ENCODE assay signal across 8 cellular contexts in genomic region chrX:318739-319578, GRCh38. TPM values are rescaled to one million over a fixed set of nuclear protein-coding genes. Genes with fewer than 3 reads are reported as not detected.
A peak's percentile ranks its signal among the peaks of the same experiment; 100 is the strongest.
DNase-seq lines count a peak whose midpoint lies in the region; ATAC-seq, FAIRE-seq and TF ChIP-seq lines count a peak whose summit lies in the region.

GTPBP6 (minus strand) TSS chrX:318796; CDS start chrX:318787, 9 bp downstream.

- peak within 1 kb of the TSS; percentile 90 for H3K27ac ChIP-seq in neuronal stem cell (replicated peaks; ENCODE audit: low read length)
- H3K27ac ChIP-seq in suprapubic skin = peak within 1 kb of the TSS; percentile 99

- DNase-seq in D721Med (ENCODE audit: insufficient read length, low spot score) = peak; percentile 28
- DNase-seq in LHCN-M2 (ENCODE audit: low read depth) = peak; percentile 100
- DNase-seq in activated T-cell treated with anti-CD3 and anti-CD28 coated beads, Interleukin-2, amount 50 U/mL, for 4 hours = peak; percentile 98
- DNase-seq in fibroblast of the conjunctiva (ENCODE audit: low read depth) = peak; percentile 100
- peak; percentile 99 for DNase-seq in neuronal stem cell (ENCODE audit: low spot score)
- DNase-seq in suprapubic skin (ENCODE audit: low spot score in 2 of 2) = peak; percentile 100
- no peak for DNase-seq in hippocampal formation (lab: John Stamatoyannopoulos, UW)

- H3K79me1 ChIP-seq in neuronal stem cell (ENCODE audit: low read depth, low read length) = peaks cover 24% of the 10 kb centered on the region

- H3K27me3 ChIP-seq in neuronal stem cell (ENCODE audit: control insufficient read depth in 3 of 3, insufficient read depth in 3 of 3, low read depth in 1 of 3, low read length in 3 of 3) (no peaks in the 10 kb centered on the region), suprapubic skin (peaks cover 1% of the 10 kb centered on the region)

- TF ChIP-seq EP300 in suprapubic skin (IDR thresholded peaks at IDR 0.05) = no peak

- H3K4me3 Mint-ChIP-seq in activated T-cell treated with anti-CD3 and anti-CD28 coated beads, Interleukin-2, amount 50 U/mL, for 4 hours = peak within 1 kb of the TSS; percentile 91

- peak within 1 kb of the TSS; percentile 66 for H3K4ac ChIP-seq in neuronal stem cell (ENCODE audit: low read length)

- no peaks in the 10 kb centered on the region for H3K27me3 Mint-ChIP-seq in activated T-cell treated with anti-CD3 and anti-CD28 coated beads, Interleukin-2, amount 50 U/mL, for 4 hours (ENCODE audit: low read depth)

- H2BK5ac ChIP-seq in neuronal stem cell (ENCODE audit: low read length) = peak within 1 kb of the TSS; percentile 96

- H3K4me3 ChIP-seq in neuronal stem cell (ENCODE audit: low read length in 2 of 2) (peak within 1 kb of the TSS; percentile 91 to 96), suprapubic skin (peak within 1 kb of the TSS; percentile 98)

- H2BK120ac ChIP-seq in neuronal stem cell (ENCODE audit: low read depth, low read length) = peak within 1 kb of the TSS; percentile 47

- H3K9me3 ChIP-seq in neuronal stem cell (replicated peaks in 1 of 2; ENCODE audit: control insufficient read depth in 2 of 2, insufficient read depth in 1 of 2, low read depth in 1 of 2, low read length in 2 of 2) (no peaks in the 10 kb centered on the region), suprapubic skin (no peaks in the 10 kb centered on the region)

- no CpG with 5 or more reads among the region's 97 CpGs for WGBS in neuronal stem cell (ENCODE audit: extremely low coverage in 2 of 2, insufficient read length in 2 of 2, insufficient replicate concordance in 1 of 2), 2 donors
- WGBS in suprapubic skin = 0% methylated on average over 6 of the region's 97 CpGs

- H3K14ac ChIP-seq in neuronal stem cell (ENCODE audit: low read length) = peak within 1 kb of the TSS; percentile 97

- H2AFZ ChIP-seq in neuronal stem cell (ENCODE audit: low read length) = peak within 1 kb of the TSS; percentile 94

- no peak within 1 kb of the TSS for H4K8ac ChIP-seq in neuronal stem cell (ENCODE audit: low read depth, low read length)

- peak within 1 kb of the TSS; percentile 85 for H3K23ac ChIP-seq in neuronal stem cell (ENCODE audit: low read depth, low read length, poor library complexity)

- H3K4me1 Mint-ChIP-seq in activated T-cell treated with anti-CD3 and anti-CD28 coated beads, Interleukin-2, amount 50 U/mL, for 4 hours (ENCODE audit: low read depth) = peaks cover 28% of the 10 kb centered on the region

- H3K36me3 ChIP-seq in neuronal stem cell (replicated peaks in 1 of 2; ENCODE audit: control insufficient read depth in 2 of 2, insufficient read depth in 2 of 2, low read length in 2 of 2) = peaks cover 15 to 23% of the 10 kb centered on the region in 2 donors
- peaks cover 21% of the 10 kb centered on the region for H3K36me3 ChIP-seq in suprapubic skin

- peak within 1 kb of the TSS; percentile 92 for H2BK15ac ChIP-seq in neuronal stem cell (ENCODE audit: low read length)

- H3K36me3 Mint-ChIP-seq in activated T-cell treated with anti-CD3 and anti-CD28 coated beads, Interleukin-2, amount 50 U/mL, for 4 hours (ENCODE audit: insufficient read depth) = no peaks in the 10 kb centered on the region

- no peak within 1 kb of the TSS for H4K91ac ChIP-seq in neuronal stem cell (ENCODE audit: low read depth, low read length, poor library complexity)

- H2BK12ac ChIP-seq in neuronal stem cell (ENCODE audit: low read length) = no peak within 1 kb of the TSS

- H3K4me1 ChIP-seq in neuronal stem cell (ENCODE audit: control insufficient read depth in 2 of 2, insufficient read depth in 1 of 2, low read depth in 1 of 2, low read length in 2 of 2) (peaks cover 5 to 8% of the 10 kb centered on the region in 2 donors), suprapubic skin (peaks cover 32% of the 10 kb centered on the region)

- H3K18ac ChIP-seq in neuronal stem cell (ENCODE audit: low read length) = peak within 1 kb of the TSS; percentile 100

- ATAC-seq in GM21737 (IDR thresholded peaks at IDR 0.05; ENCODE audit: unreplicated experiment) = peak; percentile 73
- peak; percentile 81 to 82 for ATAC-seq in activated T-cell treated with anti-CD3 and anti-CD28 coated beads, Interleukin-2, amount 50 U/mL, for 4 hours

- no peak for FAIRE-seq in D721Med (lab: Jason Lieb, UNC)

- H2AK5ac ChIP-seq in neuronal stem cell (ENCODE audit: low read depth, low read length) = peak within 1 kb of the TSS; percentile 97

- no peak for TF ChIP-seq POLR2A in suprapubic skin (IDR thresholded peaks at IDR 0.05)

- no peaks in the 10 kb centered on the region for H3K9me3 Mint-ChIP-seq in activated T-cell treated with anti-CD3 and anti-CD28 coated beads, Interleukin-2, amount 50 U/mL, for 4 hours

- H3K4me2 ChIP-seq in neuronal stem cell (ENCODE audit: insufficient read depth, low read length, poor library complexity, severe bottlenecking) = peak within 1 kb of the TSS; percentile 89

- peak within 1 kb of the TSS; percentile 93 for H3K9ac ChIP-seq in neuronal stem cell (ENCODE audit: low read depth, low read length, poor library complexity)

- TF ChIP-seq CTCF in D721Med (IDR thresholded peaks at IDR 0.05; ENCODE audit: insufficient read depth, missing control alignments) (peak; percentile 9), suprapubic skin (IDR thresholded peaks at IDR 0.05) (no peak)

RNA-seq across cellular contexts. Expression of gene GTPBP6, which starts in this region (rescaled TPM):
- total RNA-seq in LHCN-M2 (2014; rRNA removed) = 59.2 and 65.1 TPM in 2 replicates
- polyA plus RNA-seq in LHCN-M2 (2012) = 51.6 TPM
- total RNA-seq in activated T-cell treated with anti-CD3 and anti-CD28 coated beads, Interleukin-2, amount 50 U/mL, for 4 hours = 100 to 1,000 TPM; 123 to 142 (median 134) TPM
- polyA plus RNA-seq in neuronal stem cell (2013, experiment 1 of 2) = 42.2 TPM
- 42.0 TPM for polyA plus RNA-seq in neuronal stem cell (2013, experiment 2 of 2)
- total RNA-seq in suprapubic skin = 10 to 100 TPM; 29.7 to 36.4 (median 34.3) TPM

Comparison
In these comparisons a context has a peak if more than half of its experiments do, and no peak if none do; other contexts are left out.
1. DNase-seq: peak in D721Med (single experiment), LHCN-M2 (single experiment), activated T-cell treated with anti-CD3 and anti-CD28 coated beads, Interleukin-2, amount 50 U/mL, for 4 hours (single experiment), fibroblast of the conjunctiva (single experiment), neuronal stem cell (single experiment) and suprapubic skin (2 of 2); none in hippocampal formation (0 of 2).